In the genomic region with DNA sequence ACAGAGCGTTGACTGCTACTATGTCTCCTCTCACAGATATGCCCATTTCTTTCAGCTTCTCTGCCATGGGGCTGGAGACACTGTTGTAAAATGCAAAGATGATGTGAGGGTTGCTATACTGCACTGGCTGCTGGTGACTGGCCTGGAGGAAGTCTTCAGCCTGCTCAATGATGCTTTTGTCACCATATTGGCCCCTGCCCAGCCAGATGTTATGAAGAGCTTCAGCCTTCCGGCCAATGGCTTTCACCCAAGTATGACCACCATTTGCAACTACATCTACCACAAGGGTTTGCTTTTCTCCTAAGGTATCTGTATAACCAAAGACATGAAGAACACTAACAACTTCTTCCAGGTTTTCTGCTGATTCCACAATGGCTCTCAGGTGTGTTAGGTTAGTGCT, we compare ENCODE assay signal across 13 cellular contexts. TPM values are rescaled to one million over a fixed set of nuclear protein-coding genes. Genes with fewer than 3 reads are reported as not detected.
DNase-seq lines count a peak whose midpoint lies in the region; ATAC-seq and TF ChIP-seq lines count a peak whose summit lies in the region.
"Had no signal": no experiment of that assay in that cellular context is flagged by ENCODE, and none has a peak within 500 bp of the region (broad histone marks: within the 10 kb centered on the region; RNA-seq: fewer than 3 reads in every experiment).

No MANE protein-coding gene starts in this region.

- peaks cover 14% of the 10 kb centered on the region for H3K4me1 ChIP-seq in CD4-positive, CD25-positive, alpha-beta regulatory T cell (ENCODE audit: control insufficient read depth, insufficient read depth, low read length, poor library complexity, severe bottlenecking)
- H3K4me1 ChIP-seq in body of pancreas, result peaks cover 49% of the 10 kb centered on the region

- H3K4me1 Mint-ChIP-seq in CD4-positive, CD25-positive, alpha-beta regulatory T cell, result peaks cover 0 to 33% (median 30%) of the 10 kb centered on the region in 4 donors
- H3K4me1 Mint-ChIP-seq in IgD-negative memory B cell, result peaks cover 13 to 23% (median 17%) of the 10 kb centered on the region in 3 donors
- peaks cover 62 to 63% of the 10 kb centered on the region in 2 donors for H3K4me1 Mint-ChIP-seq in natural killer cell

- H3K27me3 ChIP-seq in CD4-positive, CD25-positive, alpha-beta regulatory T cell (ENCODE audit: control insufficient read depth, insufficient read depth, low read length), result no peaks in the 10 kb centered on the region
- H3K27me3 ChIP-seq in body of pancreas, result no peaks in the 10 kb centered on the region

- H3K4me3 Mint-ChIP-seq in CD4-positive, CD25-positive, alpha-beta regulatory T cell, result peak overlapping the region; percentile 54 to 96 (median 94)
- H3K4me3 Mint-ChIP-seq in IgD-negative memory B cell, result peak overlapping the region; percentile 92 to 98 (median 93)
- H3K4me3 Mint-ChIP-seq in natural killer cell, result peak overlapping the region; percentile 97

- TF ChIP-seq CTCF in body of pancreas (IDR thresholded peaks at IDR 0.05) (no peak), natural killer cell (IDR thresholded peaks at IDR 0.05) (no peak)

- peak overlapping the region; percentile 88 for H3K4me3 ChIP-seq in CD4-positive, CD25-positive, alpha-beta regulatory T cell (ENCODE audit: low read depth, low read length)
- no peak overlapping the region for H3K4me3 ChIP-seq in body of pancreas

- H3K36me3 Mint-ChIP-seq in CD4-positive, CD25-positive, alpha-beta regulatory T cell, result peaks cover 17% of the 10 kb centered on the region
- H3K36me3 Mint-ChIP-seq in IgD-negative memory B cell, result peaks cover 5% of the 10 kb centered on the region
- no peaks in the 10 kb centered on the region for H3K36me3 Mint-ChIP-seq in natural killer cell

- no peaks in the 10 kb centered on the region for H3K9me3 ChIP-seq in CD4-positive, CD25-positive, alpha-beta regulatory T cell (ENCODE audit: control insufficient read depth in 2 of 2, low read length in 2 of 2)
- H3K9me3 ChIP-seq in body of pancreas, result no peaks in the 10 kb centered on the region

- no peaks in the 10 kb centered on the region for H3K9me3 Mint-ChIP-seq in CD4-positive, CD25-positive, alpha-beta regulatory T cell
- no peaks in the 10 kb centered on the region for H3K9me3 Mint-ChIP-seq in IgD-negative memory B cell
- H3K9me3 Mint-ChIP-seq in natural killer cell, result no peaks in the 10 kb centered on the region
- H3K9me3 Mint-ChIP-seq: activated naive CD8-positive, alpha-beta T cell treated with anti-CD3 and anti-CD28 coated beads, Interleukin-2, amount 10 ng/mL, durations not matched to agents 7 days and 5 days had no signal

- peak overlapping the region in 1 of 3 donors; percentile 91 for H3K27ac Mint-ChIP-seq in CD4-positive, CD25-positive, alpha-beta regulatory T cell
- H3K27ac Mint-ChIP-seq in IgD-negative memory B cell, result no peak overlapping the region
- H3K27ac Mint-ChIP-seq in natural killer cell, result peak overlapping the region; percentile 88 to 95
- H3K27ac Mint-ChIP-seq: activated naive CD8-positive, alpha-beta T cell treated with anti-CD3 and anti-CD28 coated beads, Interleukin-2, amount 10 ng/mL, durations not matched to agents 7 days and 5 days had no signal

- no peaks in the 10 kb centered on the region for H3K36me3 ChIP-seq in CD4-positive, CD25-positive, alpha-beta regulatory T cell (ENCODE audit: control insufficient read depth, insufficient read depth, low read length)
- H3K36me3 ChIP-seq in body of pancreas (replicated peaks in 1 of 2; ENCODE audit: insufficient read depth in 1 of 2, low read depth in 2 of 2), result no peaks in the 10 kb centered on the region

- 78 to 83% methylated on average over 2 of the region's 2 CpGs for WGBS in body of pancreas, 2 donors

- H3K27me3 Mint-ChIP-seq in CD4-positive, CD25-positive, alpha-beta regulatory T cell, result no peaks in the 10 kb centered on the region
- H3K27me3 Mint-ChIP-seq in IgD-negative memory B cell (no peaks in the 10 kb centered on the region), natural killer cell (ENCODE audit: low read depth in 2 of 2) (no peaks in the 10 kb centered on the region)
- H3K27me3 Mint-ChIP-seq: activated naive CD8-positive, alpha-beta T cell treated with anti-CD3 and anti-CD28 coated beads, Interleukin-2, amount 10 ng/mL, durations not matched to agents 7 days and 5 days had no signal

- intact Hi-C loops in body of pancreas (cut with DNase I), result no loop called here
- intact Hi-C loops in natural killer cell (cut with micrococcal nuclease), result no loop called here

- H3K27ac ChIP-seq in CD4-positive, CD25-positive, alpha-beta regulatory T cell (ENCODE audit: insufficient read depth, low read length, poor library complexity, severe bottlenecking), result no peak overlapping the region
- peak overlapping the region in 3 of 4 donors; percentile 86 to 89 (median 87) for H3K27ac ChIP-seq in body of pancreas

- DNase-seq in CD4-positive, CD25-positive, alpha-beta regulatory T cell, result no peak
- DNase-seq in body of pancreas (no peak), natural killer cell (no peak), NCI-H526 treated with DMSO at 0.1 percent for 48 hours (lab: John Stamatoyannopoulos, UW) (no peak), SW 1271 (lab: John Stamatoyannopoulos, UW) (no peak)
- no peak for DNase-seq in NK-92 treated with Interleukin-12 subunit alpha and Interleukin-12 subunit beta, amount 100 ng/mL, for 24 hours (lab: John Stamatoyannopoulos, UW)
- DNase-seq: activated CD4-positive, alpha-beta T cell treated with anti-CD3 and anti-CD28 coated beads for 1 hour; activated naive CD8-positive, alpha-beta T cell treated with anti-CD3 and anti-CD28 coated beads, Interleukin-2, amount 10 ng/mL, durations not matched to agents 7 days and 5 days; COR-L47; effector CD4-positive, alpha-beta T cell; stimulated activated CD4-positive, alpha-beta T cell treated with anti-CD3 and anti-CD28 coated beads, Interleukin-15, amount 100 ng/mL, for 24 hours had no signal

- ATAC-seq in CD4-positive, CD25-positive, alpha-beta regulatory T cell (ENCODE audit: low read depth in 2 of 2), result no peak
- no peak for ATAC-seq in body of pancreas
- no peak for ATAC-seq in natural killer cell
- no peak for ATAC-seq in GM18867 (IDR thresholded peaks at IDR 0.05; ENCODE audit: unreplicated experiment)

- TF ChIP-seq POLR2A in body of pancreas (IDR thresholded peaks at IDR 0.05), result no peak

RNA-seq across cellular contexts. Expression of a gene that starts 1.6 kb away (rescaled TPM):
- total RNA-seq in CD4-positive, CD25-positive, alpha-beta regulatory T cell, result 2.0 TPM
- 1 to 10 TPM in 3 of 4 donors, under 1 TPM in 1; 0.98 to 6.3 (median 2.2) TPM for polyA plus RNA-seq in CD4-positive, CD25-positive, alpha-beta regulatory T cell
- polyA plus RNA-seq in IgD-negative memory B cell, result 3.1 TPM
- 1 to 10 TPM; 4.9 to 6.0 TPM for total RNA-seq in body of pancreas
- total RNA-seq in natural killer cell, result 1 to 10 TPM; 3.9 to 5.2 (median 5.1) TPM

RNA-seq across cellular contexts. Expression of a gene that starts 21.7 kb away (rescaled TPM):
- total RNA-seq in CD4-positive, CD25-positive, alpha-beta regulatory T cell, result 59.1 TPM
- 100 to 1,000 TPM; 264 to 331 (median 298) TPM for polyA plus RNA-seq in CD4-positive, CD25-positive, alpha-beta regulatory T cell
- 168 TPM for polyA plus RNA-seq in IgD-negative memory B cell
- total RNA-seq in body of pancreas, result 10 to 100 TPM; 28.0 to 32.7 TPM
- 10 to 100 TPM; 46.5 to 55.6 (median 48.3) TPM for total RNA-seq in natural killer cell

RNA-seq across cellular contexts. Expression of a gene that starts 21.9 kb away (rescaled TPM):
- total RNA-seq in CD4-positive, CD25-positive, alpha-beta regulatory T cell, result 37.6 TPM
- 10 to 100 TPM; 54.6 to 86.0 (median 67.1) TPM for polyA plus RNA-seq in CD4-positive, CD25-positive, alpha-beta regulatory T cell
- polyA plus RNA-seq in IgD-negative memory B cell, result 44.2 TPM
- total RNA-seq in body of pancreas (10 to 100 TPM; 15.5 to 25.7 TPM), natural killer cell (10 to 100 TPM; 22.5 to 36.9 (median 32.6) TPM)

Comparison
In these comparisons a context has a peak if more than half of its experiments do, and no peak if none do; other contexts are left out.
1. H3K27ac Mint-ChIP-seq: peak in natural killer cell (2 of 2); none in IgD-negative memory B cell (0 of 3).
2. Peak in every context shown above with its lines, with median percentiles within 50 percentile points of each other: H3K4me3 Mint-ChIP-seq.